Comparison of ENCODE assay signal across 8 cellular contexts in the genomic region with DNA sequence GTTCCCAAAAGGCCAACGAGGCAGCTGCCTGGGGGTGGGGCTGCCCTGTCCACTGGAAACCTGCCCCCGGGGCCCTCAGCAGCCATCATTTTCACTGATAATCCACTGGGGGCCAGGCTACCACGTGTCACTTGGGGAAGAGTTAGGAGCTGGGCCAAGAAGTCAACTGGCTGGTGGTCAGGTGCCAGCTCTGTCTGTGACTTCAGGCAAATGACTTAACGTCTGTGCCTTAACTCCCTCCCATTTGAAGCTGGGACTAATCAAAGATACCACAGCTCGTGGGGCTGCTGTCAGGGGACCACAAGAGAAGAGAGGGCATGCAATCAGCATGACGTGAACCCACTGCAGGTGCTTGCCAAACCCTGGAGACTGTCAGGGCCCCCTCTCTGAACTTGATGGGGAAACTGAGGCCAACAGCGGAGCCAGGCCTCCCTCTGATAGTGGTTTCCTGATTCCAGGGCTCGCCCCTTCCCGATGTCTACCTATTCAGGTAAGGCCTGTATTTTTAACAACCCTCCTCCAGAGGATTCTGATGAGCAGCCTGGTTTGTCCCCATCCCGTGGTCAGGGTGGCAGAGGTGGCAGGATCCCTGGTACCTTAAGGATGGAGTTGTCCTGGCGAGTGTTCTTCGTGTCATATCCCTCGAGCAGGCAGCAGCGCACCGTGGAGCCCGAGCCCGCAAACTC. TPM values are rescaled to one million over a fixed set of nuclear protein-coding genes. Genes with fewer than 3 reads are reported as not detected.
DNase-seq lines count a peak whose midpoint lies in the region; ATAC-seq lines count a peak whose summit lies in the region.
"Had no signal": no experiment of that assay in that cellular context is flagged by ENCODE, and none has a peak within 500 bp of the region (broad histone marks: within the 10 kb centered on the region; RNA-seq: fewer than 3 reads in every experiment).

No MANE protein-coding gene starts in this region.

- H3K36me3 Mint-ChIP-seq in CD4-positive, alpha-beta memory T cell, result peaks cover 15 to 55% of the 10 kb centered on the region in 2 donors

- H3K36me3 ChIP-seq in CD4-positive, alpha-beta memory T cell (ENCODE audit: insufficient read depth, low read length), result peaks cover 65% of the 10 kb centered on the region
- H3K36me3 ChIP-seq in muscle layer of duodenum (ENCODE audit: control insufficient read depth in 1 of 2, insufficient read depth in 2 of 2, low read length in 2 of 2) (peaks cover 9% of the 10 kb centered on the region in 2 donors), H7 (replicated peaks; ENCODE audit: control insufficient read depth, insufficient read depth, low read length) (peaks cover 5% of the 10 kb centered on the region)

- peaks cover 69% of the 10 kb centered on the region for H3K4me1 ChIP-seq in CD4-positive, alpha-beta memory T cell (ENCODE audit: insufficient read depth, low read length)
- H3K4me1 ChIP-seq in muscle layer of duodenum (ENCODE audit: control insufficient read depth in 1 of 2, insufficient read depth in 2 of 2, low read length in 2 of 2), result peaks cover 13 to 38% of the 10 kb centered on the region in 2 donors

- H3K27ac ChIP-seq in CD4-positive, alpha-beta memory T cell (ENCODE audit: low read depth, low read length), result peak overlapping the region; percentile 5
- H3K27ac ChIP-seq in angular gyrus (ENCODE audit: low read depth, low read length), result peak overlapping the region; percentile 98
- peak overlapping the region; percentile 63 for H3K27ac ChIP-seq in muscle layer of duodenum (ENCODE audit: low read length)

- H3K4me3 ChIP-seq in CD4-positive, alpha-beta memory T cell (ENCODE audit: low read length in 2 of 2), result no peak overlapping the region
- H3K4me3 ChIP-seq in muscle layer of duodenum (ENCODE audit: low read depth in 1 of 2, low read length in 2 of 2) (no peak overlapping the region), H7 (ENCODE audit: insufficient read depth, low read depth, low read length) (no peak overlapping the region)

- H3K9me3 Mint-ChIP-seq in CD4-positive, alpha-beta memory T cell, result no peaks in the 10 kb centered on the region

- peak overlapping the region; percentile 57 to 86 (median 80) for H3K27ac Mint-ChIP-seq in CD4-positive, alpha-beta memory T cell

- H3K9me3 ChIP-seq in CD4-positive, alpha-beta memory T cell (ENCODE audit: control insufficient read depth in 1 of 2, low read length in 2 of 2), result no peaks in the 10 kb centered on the region
- no peaks in the 10 kb centered on the region for H3K9me3 ChIP-seq in muscle layer of duodenum (ENCODE audit: control insufficient read depth in 1 of 2, low read length in 2 of 2)

- POLR2A ChIA-PET in CD4-positive, alpha-beta memory T cell (lab: Charles Lee; ENCODE audit: partially characterized antibody), result interaction anchor here (1.3 to 16.4 kb wide), 5 partner anchors 13 to 84 kb away, joined by 3 to 250 read pairs (median 9); partner anchors contain the start of genes DPM2 and EEIG1

- ATAC-seq in GM21576 (IDR thresholded peaks at IDR 0.05; ENCODE audit: unreplicated experiment), result no peak

- no peak for DNase-seq in CD4-positive, alpha-beta memory T cell
- DNase-seq in activated effector memory CD4-positive, alpha-beta T cell treated with anti-CD3 and anti-CD28 coated beads, Interleukin-2, amount 50 U/mL, for 16 hours, result no peak
- DNase-seq in H7, result no peak
- DNase-seq: NCI-H2081 treated with DMSO at 0.1 percent for 48 hours, SHP77 had no signal

- no peaks in the 10 kb centered on the region for H3K27me3 ChIP-seq in CD4-positive, alpha-beta memory T cell (ENCODE audit: insufficient read depth, low read length)
- H3K27me3 ChIP-seq in muscle layer of duodenum (ENCODE audit: low read depth, low read length) (no peaks in the 10 kb centered on the region), H7 (ENCODE audit: control insufficient read depth, insufficient read depth, low read length) (no peaks in the 10 kb centered on the region)

- H3K4me1 Mint-ChIP-seq in CD4-positive, alpha-beta memory T cell, result peaks cover 20 to 82% (median 46%) of the 10 kb centered on the region in 4 donors

- CTCF ChIA-PET in CD4-positive, alpha-beta memory T cell (lab: Charles Lee; ENCODE audit: partially characterized antibody), result interaction anchor here (4.2 kb wide), 1 partner anchor 85 kb away, joined by 40 read pairs; no protein-coding TSS in a partner anchor

- H3K27me3 Mint-ChIP-seq in CD4-positive, alpha-beta memory T cell, result no peaks in the 10 kb centered on the region

- peak overlapping the region in 3 of 8 donors; percentile 34 to 48 (median 43) for H3K4me3 Mint-ChIP-seq in CD4-positive, alpha-beta memory T cell

- intact Hi-C loops in CD4-positive, alpha-beta memory T cell (cut with micrococcal nuclease), result no loop called here

RNA-seq across cellular contexts. Expression of gene DPM2, which starts 12.3 kb away (rescaled TPM):
- total RNA-seq in CD4-positive, alpha-beta memory T cell, result 10 to 100 TPM; 37.0 to 39.7 TPM
- 10 to 100 TPM; 41.0 to 43.1 TPM for polyA plus RNA-seq in CD4-positive, alpha-beta memory T cell
- 38.3 and 45.6 TPM in 2 replicates for total RNA-seq in H7 (2014; rRNA removed; shearing (Covaris generic))

RNA-seq across cellular contexts. Expression of gene PIP5KL1, which starts 19.4 kb away (rescaled TPM):
- 1 to 10 TPM in 1 of 2 experiments, under 1 TPM in 1; 0.72 to 1.8 TPM for total RNA-seq in CD4-positive, alpha-beta memory T cell
- polyA plus RNA-seq in CD4-positive, alpha-beta memory T cell, result under 1 TPM; 0.26 to 0.79 TPM
- 0.94 and 3.4 TPM in 2 replicates for total RNA-seq in H7 (2014; rRNA removed; shearing (Covaris generic))

RNA-seq across cellular contexts. Expression of gene EEIG1, which starts 30.8 kb away (rescaled TPM):
- 100 to 1,000 TPM; 516 to 550 TPM for total RNA-seq in CD4-positive, alpha-beta memory T cell
- polyA plus RNA-seq in CD4-positive, alpha-beta memory T cell, result 100 to 1,000 TPM in 1 of 2 donors, 10 to 100 TPM in 1; 95.4 to 205 TPM
- 16.9 and 27.1 TPM in 2 replicates for total RNA-seq in H7 (2014; rRNA removed; shearing (Covaris generic))

RNA-seq across cellular contexts. Expression of gene ST6GALNAC4, which starts 33.1 kb away (rescaled TPM):
- total RNA-seq in CD4-positive, alpha-beta memory T cell, result 10 to 100 TPM; 35.7 to 38.1 TPM
- polyA plus RNA-seq in CD4-positive, alpha-beta memory T cell, result 10 to 100 TPM; 10.2 to 18.5 TPM
- total RNA-seq in H7 (2014; rRNA removed; shearing (Covaris generic)), result 18.5 and 24.6 TPM in 2 replicates

RNA-seq across cellular contexts. Expression of gene ST6GALNAC6, which starts 50.6 kb away (rescaled TPM):
- total RNA-seq in CD4-positive, alpha-beta memory T cell, result 100 to 1,000 TPM; 125 to 127 TPM
- 10 to 100 TPM; 45.2 to 45.6 TPM for polyA plus RNA-seq in CD4-positive, alpha-beta memory T cell
- 30.6 and 37.4 TPM in 2 replicates for total RNA-seq in H7 (2014; rRNA removed; shearing (Covaris generic))

Comparison
In these comparisons a context has a peak if more than half of its experiments do, and no peak if none do; other contexts are left out.
1. H3K27ac ChIP-seq: peak in every context shown above with its lines; median percentile 98 in angular gyrus; 63 in muscle layer of duodenum; 5 in CD4-positive, alpha-beta memory T cell.
2. RNA of gene EEIG1, which starts 30.8 kb away (total RNA-seq): 516 to 550 TPM in CD4-positive, alpha-beta memory T cell; 16.9 to 27.1 TPM in H7; every median in the first group is over 10 times any median in the second.